In genomic region chr5:143635146-143635752, GRCh38 we compare ENCODE assay signal across 14 cellular contexts.
DNase-seq lines count a peak whose midpoint lies in the region; ATAC-seq, FAIRE-seq and TF ChIP-seq lines count a peak whose summit lies in the region.
"Had no signal": no experiment of that assay in that cellular context is flagged by ENCODE, and none has a peak within 500 bp of the region (broad histone marks: within the 10 kb centered on the region; RNA-seq: fewer than 3 reads in every experiment).

No MANE protein-coding gene starts in this region.

- H2BK5ac ChIP-seq in IMR-90 (ENCODE audit: low read depth, low read length, poor library complexity, severe bottlenecking): peak overlapping the region; percentile 75

- H2AK9ac ChIP-seq in IMR-90 (replicated peaks; ENCODE audit: low read depth, low read length, poor library complexity): no peak overlapping the region

- TF ChIP-seq RAD21 in IMR-90 (IDR thresholded peaks at IDR 0.05; ENCODE audit: low read length): no peak

- intact Hi-C loops in Calu3 (cut with micrococcal nuclease; ENCODE audit: unreplicated experiment) (loop anchor here (5.0 to 10.0 kb wide), 2 partner anchors 128 to 190 kb away; no protein-coding TSS in a partner anchor), IMR-90 (cut with micrococcal nuclease) (no loop called here), endothelial cell of umbilical vein (cut with micrococcal nuclease) (no loop called here)

- no peak overlapping the region for H3K4me3 Mint-ChIP-seq in Calu3 (ENCODE audit: low read depth, unreplicated experiment)
- no peak overlapping the region for H3K4me3 Mint-ChIP-seq in neural progenitor cell
- H3K4me3 Mint-ChIP-seq: activated naive CD8-positive, alpha-beta T cell treated with anti-CD3 and anti-CD28 coated beads, Interleukin-2, amount 50 U/mL, for 24 hours; CD4-positive, CD25-positive, alpha-beta regulatory T cell had no signal

- H2BK15ac ChIP-seq in IMR-90 (ENCODE audit: low read depth, low read length): 0 out of 3 replicates have a peak overlapping the region, but pooled peaks have one; percentile 66

- H3K4me2 ChIP-seq in IMR-90 (ENCODE audit: low read depth, low read length) (no peak overlapping the region), endothelial cell of umbilical vein (ENCODE audit: insufficient read depth, low read length) (no peak overlapping the region), neural progenitor cell (no peak overlapping the region)

- H3K9me1 ChIP-seq in IMR-90 (ENCODE audit: insufficient read depth, low read length) (peaks cover 6% of the 10 kb centered on the region; the same call in 1 of the 2 replicates), endothelial cell of umbilical vein (replicated peaks; ENCODE audit: control insufficient read depth, extremely low read depth, insufficient read depth, low read length) (no peaks in the 10 kb centered on the region)

- H2BK120ac ChIP-seq in IMR-90 (ENCODE audit: low read depth, low read length): peak overlapping the region; percentile 83

- H4K5ac ChIP-seq in IMR-90 (ENCODE audit: low read depth, low read length): 0 out of 2 replicates have a peak overlapping the region, but pooled peaks have one; percentile 4

- no peaks in the 10 kb centered on the region for H4K20me1 ChIP-seq in IMR-90 (ENCODE audit: insufficient read depth, low read length)
- no peaks in the 10 kb centered on the region for H4K20me1 ChIP-seq in endothelial cell of umbilical vein (replicated peaks; ENCODE audit: control insufficient read depth, extremely low read depth, insufficient read depth, low read length)
- no peaks in the 10 kb centered on the region for H4K20me1 ChIP-seq in neural progenitor cell (ENCODE audit: low read depth)

- no peak overlapping the region for H3K18ac ChIP-seq in IMR-90 (ENCODE audit: low read depth, low read length)

- peak overlapping the region; percentile 48 for H3K27ac Mint-ChIP-seq in Calu3 (ENCODE audit: unreplicated experiment)
- H3K27ac Mint-ChIP-seq in neural progenitor cell: no peak overlapping the region
- H3K27ac Mint-ChIP-seq: activated naive CD8-positive, alpha-beta T cell treated with anti-CD3 and anti-CD28 coated beads, Interleukin-2, amount 50 U/mL, for 24 hours; CD4-positive, CD25-positive, alpha-beta regulatory T cell had no signal

- H4K8ac ChIP-seq in IMR-90 (ENCODE audit: low read depth in 2 of 2, low read length in 2 of 2): peak overlapping the region in 1 of 2 experiments; percentile 86; a peak in 1 of 4 replicates

- no peak for TF ChIP-seq CTCF in Calu3 (IDR thresholded peaks at IDR 0.05; ENCODE audit: unreplicated experiment)
- no peak for TF ChIP-seq CTCF in IMR-90 (conservative IDR thresholded peaks at IDR 0.05; ENCODE audit: low read depth, low read length)
- no peak for TF ChIP-seq CTCF in endothelial cell of umbilical vein (IDR thresholded peaks at IDR 0.05; ENCODE audit: extremely low read depth in 1 of 2, insufficient read depth in 1 of 2, low read depth in 1 of 2, low read length in 2 of 2)
- TF ChIP-seq CTCF in neural progenitor cell (IDR thresholded peaks at IDR 0.05): no peak

- dilution Hi-C loops in IMR-90 (cut with HindIII; ENCODE audit: low sequenced_read_pairs, unreplicated experiment): no loop called here
- dilution Hi-C loops in endothelial cell of umbilical vein (cut with MboI; ENCODE audit: extremely low pct_ligation_motif_present, low sequenced_read_pairs): no loop called here

- 40% methylated on average over 1 of the region's 6 CpGs; no CpG with 5 or more reads in 1 of the 2 experiments for WGBS in IMR-90 (ENCODE audit: extremely low coverage in 2 of 2, insufficient read length in 1 of 2), 2 experiments

- H3K36me3 ChIP-seq in IMR-90 (ENCODE audit: control insufficient read depth, insufficient read depth, low read length): no peaks in the 10 kb centered on the region
- H3K36me3 ChIP-seq in endothelial cell of umbilical vein (ENCODE audit: control insufficient read depth in 2 of 2, extremely low read depth in 1 of 2, insufficient read depth in 2 of 2, low read length in 2 of 2): no peaks in the 10 kb centered on the region
- H3K36me3 ChIP-seq in neural progenitor cell: no peaks in the 10 kb centered on the region

- peaks cover 14% of the 10 kb centered on the region for H3K4me1 ChIP-seq in IMR-90 (ENCODE audit: control insufficient read depth, insufficient read depth, low read length)
- no peaks in the 10 kb centered on the region for H3K4me1 ChIP-seq in endothelial cell of umbilical vein (ENCODE audit: control insufficient read depth, extremely low read depth, insufficient read depth, low read length)
- H3K4me1 ChIP-seq in neural progenitor cell: no peaks in the 10 kb centered on the region

- H3F3A ChIP-seq in neural progenitor cell (ENCODE audit: low read depth): no peaks in the 10 kb centered on the region

- H3K79me2 ChIP-seq in endothelial cell of umbilical vein (ENCODE audit: control insufficient read depth, insufficient read depth, low read length): no peaks in the 10 kb centered on the region
- H3K79me2 ChIP-seq in neural progenitor cell (ENCODE audit: low read depth): no peaks in the 10 kb centered on the region

- FAIRE-seq in endothelial cell of umbilical vein (lab: Jason Lieb, UNC): peak; percentile 99

- BruUV-seq in Calu3 (replicated peaks; lab: Mats Ljungman, UMichigan): no TSS peak
- BruUV-seq in IMR-90 (replicated peaks; lab: Mats Ljungman, UMichigan): no TSS peak
- BruUV-seq in endothelial cell of umbilical vein (replicated peaks; lab: Mats Ljungman, UMichigan): no TSS peak

- TF ChIP-seq POLR2A in IMR-90 (IDR thresholded peaks at IDR 0.05; ENCODE audit: low read depth, low read length) (no peak), endothelial cell of umbilical vein (IDR thresholded peaks at IDR 0.05; ENCODE audit: low read depth, low read length) (no peak)

- H4K91ac ChIP-seq in IMR-90 (ENCODE audit: insufficient read depth, low read depth, low read length): peak overlapping the region; percentile 48; the same call in 1 of the 2 replicates

- H3K9me3 ChIP-seq in IMR-90 (ENCODE audit: control insufficient read depth, insufficient read depth, low read length) (no peaks in the 10 kb centered on the region), endothelial cell of umbilical vein (replicated peaks; ENCODE audit: control insufficient read depth, insufficient read depth, low read length) (no peaks in the 10 kb centered on the region), neural progenitor cell (ENCODE audit: low read depth) (no peaks in the 10 kb centered on the region)

- ATAC-seq in IMR-90 (ENCODE audit: low read depth) (peak; percentile 63), GM18511 (IDR thresholded peaks at IDR 0.05; ENCODE audit: unreplicated experiment) (no peak), GM21723 (IDR thresholded peaks at IDR 0.05; ENCODE audit: unreplicated experiment) (no peak), GM18909 (IDR thresholded peaks at IDR 0.05; ENCODE audit: poor library complexity, unreplicated experiment) (no peak)
- ATAC-seq: activated naive CD8-positive, alpha-beta T cell treated with anti-CD3 and anti-CD28 coated beads, Interleukin-2, amount 50 U/mL, for 24 hours had no signal

- H2AFZ ChIP-seq in IMR-90 (replicated peaks; ENCODE audit: low read length, poor library complexity) (peak overlapping the region; percentile 83), endothelial cell of umbilical vein (ENCODE audit: low read depth, low read length) (no peak overlapping the region), neural progenitor cell (replicated peaks) (peak overlapping the region; percentile 31)

- H3K36me3 Mint-ChIP-seq in Calu3 (ENCODE audit: insufficient read depth, unreplicated experiment) (no peaks in the 10 kb centered on the region), neural progenitor cell (no peaks in the 10 kb centered on the region)
- H3K36me3 Mint-ChIP-seq: CD4-positive, CD25-positive, alpha-beta regulatory T cell had no signal

- POLR2A ChIA-PET in IMR-90 (lab: Charles Lee; ENCODE audit: unreplicated experiment) (no interaction called here), endothelial cell of umbilical vein (lab: Charles Lee) (no interaction called here)

- H3K56ac ChIP-seq in IMR-90 (ENCODE audit: extremely low read depth, insufficient read depth, low read length): no peak overlapping the region; the same call in 1 of the 2 replicates

- H3K79me1 ChIP-seq in IMR-90 (ENCODE audit: low read depth in 1 of 2, low read length in 2 of 2): no peaks in the 10 kb centered on the region

- peak overlapping the region; percentile 93 for H3K14ac ChIP-seq in IMR-90 (replicated peaks; ENCODE audit: low read depth, low read length)

- H3K4me1 Mint-ChIP-seq in Calu3 (ENCODE audit: low read depth, unreplicated experiment) (peaks cover 71% of the 10 kb centered on the region), neural progenitor cell (no peaks in the 10 kb centered on the region)
- H3K4me1 Mint-ChIP-seq: activated naive CD8-positive, alpha-beta T cell treated with anti-CD3 and anti-CD28 coated beads, Interleukin-2, amount 50 U/mL, for 24 hours; CD4-positive, CD25-positive, alpha-beta regulatory T cell had no signal

- H3K4me3 ChIP-seq in IMR-90 (ENCODE audit: insufficient read depth, low read depth, low read length) (no peak overlapping the region), endothelial cell of umbilical vein (replicated peaks in 1 of 3; ENCODE audit: insufficient read depth in 1 of 3, low read depth in 1 of 3, low read length in 3 of 3) (no peak overlapping the region), neural progenitor cell (no peak overlapping the region)

- no peak overlapping the region for H3K9ac ChIP-seq in IMR-90 (ENCODE audit: low read depth, low read length)
- no peak overlapping the region for H3K9ac ChIP-seq in endothelial cell of umbilical vein (replicated peaks; ENCODE audit: extremely low read depth, insufficient read depth, low read length)
- no peak overlapping the region for H3K9ac ChIP-seq in neural progenitor cell

- CTCF ChIA-PET in Calu3 (lab: Charles Lee): interaction anchor here (0.5 kb wide), 1 partner anchor 23 kb away, joined by 3 read pairs; no protein-coding TSS in a partner anchor
- CTCF ChIA-PET in IMR-90 (lab: Yijun Ruan, JAX): interaction anchor here (0.7 kb wide), 1 partner anchor 73 kb away, joined by 3 read pairs; no protein-coding TSS in a partner anchor
- CTCF ChIA-PET in endothelial cell of umbilical vein (lab: Charles Lee): interaction anchor here (1.8 kb wide), 1 partner anchor 11 kb away, joined by 4 read pairs; no protein-coding TSS in a partner anchor

- H3K27me3 ChIP-seq in IMR-90 (ENCODE audit: control insufficient read depth, insufficient read depth, low read length) (no peaks in the 10 kb centered on the region), endothelial cell of umbilical vein (ENCODE audit: control insufficient read depth in 2 of 2, insufficient read depth in 2 of 2, low read length in 2 of 2) (no peaks in the 10 kb centered on the region), neural progenitor cell (no peaks in the 10 kb centered on the region)

- H3K27me3 Mint-ChIP-seq in Calu3 (ENCODE audit: unreplicated experiment): no peaks in the 10 kb centered on the region
- no peaks in the 10 kb centered on the region for H3K27me3 Mint-ChIP-seq in neural progenitor cell (ENCODE audit: insufficient read depth, low read depth)
- H3K27me3 Mint-ChIP-seq: activated naive CD8-positive, alpha-beta T cell treated with anti-CD3 and anti-CD28 coated beads, Interleukin-2, amount 50 U/mL, for 24 hours; CD4-positive, CD25-positive, alpha-beta regulatory T cell had no signal

- peak overlapping the region; percentile 78 for H3K4ac ChIP-seq in IMR-90 (ENCODE audit: low read depth, low read length)

- H2AK5ac ChIP-seq in IMR-90 (ENCODE audit: low read depth, low read length): peak overlapping the region; percentile 79; the same call in 1 of the 2 replicates

- H3K27ac ChIP-seq in IMR-90 (ENCODE audit: insufficient read depth, low read length) (no peak overlapping the region; the same call in 1 of the 2 replicates), endothelial cell of umbilical vein (ENCODE audit: insufficient read depth, low read depth, low read length) (no peak overlapping the region), neural progenitor cell (no peak overlapping the region)
- H3K27ac ChIP-seq: RWPE1 had no signal

- H3K23ac ChIP-seq in IMR-90 (ENCODE audit: low read depth, low read length): peak overlapping the region; percentile 79; the same call in 1 of the 2 replicates

- in situ Hi-C loops in IMR-90 (cut with MboI; ENCODE audit: low sequenced_read_pairs): no loop called here

- H3K9me3 Mint-ChIP-seq in Calu3 (ENCODE audit: low read depth, unreplicated experiment): no peaks in the 10 kb centered on the region
- H3K9me3 Mint-ChIP-seq in neural progenitor cell: no peaks in the 10 kb centered on the region
- H3K9me3 Mint-ChIP-seq: activated naive CD8-positive, alpha-beta T cell treated with anti-CD3 and anti-CD28 coated beads, Interleukin-2, amount 50 U/mL, for 24 hours had no signal

- H2BK20ac ChIP-seq in IMR-90 (ENCODE audit: low read depth, low read length): peak overlapping the region; percentile 55

- DNase-seq in Calu3 (peak; percentile 25), IMR-90 (peak; percentile 78), endothelial cell of umbilical vein (ENCODE audit: low read depth, low spot score) (no peak), neural progenitor cell (ENCODE audit: low spot score) (no peak), MV-4-11 (lab: John Stamatoyannopoulos, UW) (no peak)
- DNase-seq: activated naive CD8-positive, alpha-beta T cell treated with anti-CD3 and anti-CD28 coated beads, Interleukin-2, amount 50 U/mL, for 24 hours; CD4-positive, CD25-positive, alpha-beta regulatory T cell; hypothalamus; NCI-H2227 treated with DMSO at 0.1 percent for 48 hours; stimulated activated naive CD4-positive, alpha-beta T cell had no signal

Comparison
In these comparisons a context has a peak if more than half of its experiments do, and no peak if none do; other contexts are left out.
1. DNase-seq: peak in Calu3 (single experiment) and IMR-90 (single experiment); none in endothelial cell of umbilical vein (single experiment), neural progenitor cell (single experiment) and MV-4-11 (single experiment).